In genomic region chr15:36501063-36501678, GRCh38 we compare ENCODE assay signal across 9 cellular contexts.
A peak's percentile ranks its signal among the peaks of the same experiment; 100 is the strongest.
DNase-seq lines count a peak whose midpoint lies in the region; ATAC-seq and TF ChIP-seq lines count a peak whose summit lies in the region.
"Had no signal": no experiment of that assay in that cellular context is flagged by ENCODE, and none has a peak within 500 bp of the region (broad histone marks: within the 10 kb centered on the region; RNA-seq: fewer than 3 reads in every experiment).

No MANE protein-coding gene starts in this region.

- in situ Hi-C loops in gastrocnemius medialis (cut with MboI; ENCODE audit: low sequenced_read_pairs in 4 of 4) = no loop called here

- H3K36me3 Mint-ChIP-seq in CD4-positive, alpha-beta T cell (ENCODE audit: low read depth) = no peaks in the 10 kb centered on the region

- DNase-seq in CD4-positive, alpha-beta T cell = no peak
- DNase-seq in NCI-H446 treated with DMSO at 0.1 percent for 48 hours (lab: John Stamatoyannopoulos, UW) (peak; percentile 71), amniotic stem cell (lab: John Stamatoyannopoulos, UW) (peak; percentile 53), right atrium auricular region (ENCODE audit: low spot score) (no peak), gastrocnemius medialis (peak in 1 of 2 donors; percentile 3), cortex of kidney (lab: John Stamatoyannopoulos, UW) (no peak)

- CTCF ChIA-PET in CD4-positive, alpha-beta T cell (lab: Charles Lee) = no interaction called here

- H3K27ac ChIP-seq in CD4-positive, alpha-beta T cell (ENCODE audit: low read depth, low read length) = no peak overlapping the region
- H3K27ac ChIP-seq in right atrium auricular region (no peak overlapping the region), gastrocnemius medialis (no peak overlapping the region)
- H3K27ac ChIP-seq: SJSA1 had no signal

- TF ChIP-seq POLR2A in gastrocnemius medialis (IDR thresholded peaks at IDR 0.05) = no peak

- H3K27ac Mint-ChIP-seq in CD4-positive, alpha-beta T cell = no peak overlapping the region

- no peaks in the 10 kb centered on the region for H3K4me1 Mint-ChIP-seq in CD4-positive, alpha-beta T cell (ENCODE audit: low read depth)

- H3K4me3 Mint-ChIP-seq in CD4-positive, alpha-beta T cell = no peak overlapping the region

- peak; percentile 42 for TF ChIP-seq CTCF in CD4-positive, alpha-beta T cell (IDR thresholded peaks at IDR 0.05)
- TF ChIP-seq CTCF in right atrium auricular region (IDR thresholded peaks at IDR 0.05) = peak; percentile 55 to 75
- peak in 4 of 5 experiments; percentile 53 to 73 (median 68) for TF ChIP-seq CTCF in gastrocnemius medialis (IDR thresholded peaks at IDR 0.05 in 4 of 5, conservative IDR thresholded peaks at IDR 0.05 in 1 of 5)

- H3K27me3 Mint-ChIP-seq in CD4-positive, alpha-beta T cell = peaks cover 34% of the 10 kb centered on the region

- no peaks in the 10 kb centered on the region for H3K36me3 ChIP-seq in right atrium auricular region
- H3K36me3 ChIP-seq in gastrocnemius medialis = no peaks in the 10 kb centered on the region
- H3K36me3 ChIP-seq: SJSA1 had no signal

- peaks cover 10% of the 10 kb centered on the region for H3K27me3 ChIP-seq in CD4-positive, alpha-beta T cell (ENCODE audit: control insufficient read depth, insufficient read depth, low read length)
- H3K27me3 ChIP-seq in right atrium auricular region = no peaks in the 10 kb centered on the region
- no peaks in the 10 kb centered on the region for H3K27me3 ChIP-seq in gastrocnemius medialis
- H3K27me3 ChIP-seq: SJSA1 had no signal

- POLR2A ChIA-PET in CD4-positive, alpha-beta T cell (lab: Charles Lee) = no interaction called here

- no peak for ATAC-seq in CD4-positive, alpha-beta T cell (ENCODE audit: poor library complexity)
- ATAC-seq in GM18909 (IDR thresholded peaks at IDR 0.05; ENCODE audit: poor library complexity, unreplicated experiment) = peak; percentile 82
- ATAC-seq in HG03432 (IDR thresholded peaks at IDR 0.05; ENCODE audit: unreplicated experiment) = peak; percentile 87
- peak; percentile 62 to 75 for ATAC-seq in gastrocnemius medialis

- intact Hi-C loops in CD4-positive, alpha-beta T cell (cut with DNase I, micrococcal nuclease) = loop anchor here (5.0 to 10.0 kb wide), 4 partner anchors 631 to 1884 kb away; no protein-coding TSS in a partner anchor
- intact Hi-C loops in gastrocnemius medialis (cut with DNase I; ENCODE audit: low total_unique reads) = no loop called here

- H3K4me1 ChIP-seq in right atrium auricular region = no peaks in the 10 kb centered on the region
- peaks cover 0 to 3% of the 10 kb centered on the region in 2 donors for H3K4me1 ChIP-seq in gastrocnemius medialis
- H3K4me1 ChIP-seq: SJSA1 had no signal

- no peaks in the 10 kb centered on the region for H3K9me3 Mint-ChIP-seq in CD4-positive, alpha-beta T cell

- H3K9me3 ChIP-seq in CD4-positive, alpha-beta T cell (ENCODE audit: control insufficient read depth, low read length) = no peaks in the 10 kb centered on the region
- H3K9me3 ChIP-seq in right atrium auricular region = no peaks in the 10 kb centered on the region
- no peaks in the 10 kb centered on the region for H3K9me3 ChIP-seq in gastrocnemius medialis
- H3K9me3 ChIP-seq: SJSA1 had no signal

- H3K4me3 ChIP-seq in right atrium auricular region (no peak overlapping the region), gastrocnemius medialis (no peak overlapping the region)
- H3K4me3 ChIP-seq: SJSA1 had no signal

Comparison
In these comparisons a context has a peak if more than half of its experiments do, and no peak if none do; other contexts are left out.
1. DNase-seq: peak in NCI-H446 treated with DMSO at 0.1 percent for 48 hours (single experiment) and amniotic stem cell (single experiment); none in CD4-positive, alpha-beta T cell (0 of 10), right atrium auricular region (single experiment) and cortex of kidney (single experiment).
2. Peak in every context shown above with its lines, with median percentiles within 50 percentile points of each other: CTCF ChIP-seq.